ENCODE assay signal across 25 cellular contexts in the genomic region with DNA sequence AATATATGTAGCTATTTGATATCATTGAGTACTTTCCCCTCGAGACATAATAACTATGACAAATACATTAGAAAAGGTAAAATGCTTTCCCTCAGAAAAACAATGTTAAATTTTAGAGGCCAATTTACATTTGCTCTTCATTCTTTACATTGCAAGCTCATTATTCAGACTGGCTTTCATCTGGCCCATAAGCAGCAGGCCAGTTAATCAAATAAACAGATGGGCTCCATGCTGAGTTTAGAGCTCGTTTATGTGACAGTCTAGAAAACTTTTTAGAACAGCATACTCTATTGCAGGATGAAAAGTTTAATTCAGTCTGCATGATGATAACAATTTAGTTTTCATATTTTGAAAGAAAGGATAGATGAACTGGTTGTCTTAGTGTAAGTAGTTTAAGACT.
DNase-seq lines count a peak whose midpoint lies in the region; ATAC-seq and TF ChIP-seq lines count a peak whose summit lies in the region.
"Had no signal": no experiment of that assay in that cellular context is flagged by ENCODE, and none has a peak within 500 bp of the region (broad histone marks: within the 10 kb centered on the region; RNA-seq: fewer than 3 reads in every experiment).

No MANE protein-coding gene starts in this region.

- no peaks in the 10 kb centered on the region for H3K27me3 ChIP-seq in stomach
- H3K27me3 ChIP-seq: BLaER1 treated with 17β-estradiol and CSF1 and Interleukin-3, amounts not matched to agents 10 nM and 100 nM; right atrium auricular region; thyroid gland; uterus had no signal

- peaks cover 10 to 63% (median 41%) of the 10 kb centered on the region in 4 donors for H3K36me3 ChIP-seq in stomach
- H3K36me3 ChIP-seq: BLaER1 treated with 17β-estradiol and CSF1 and Interleukin-3, amounts not matched to agents 10 nM and 100 nM had no signal

- WGBS in stomach, 5 donors: 25 to 52% (median 47%) methylated on average over 2 of the region's 2 CpGs

- ATAC-seq in GM21529 (IDR thresholded peaks at IDR 0.05; ENCODE audit: unreplicated experiment) (no peak), Right ventricle myocardium superior (ENCODE audit: poor library complexity) (no peak)
- ATAC-seq: activated CD8-positive, alpha-beta memory T cell treated with anti-CD3 and anti-CD28 coated beads, Interleukin-2, amount 10 ng/mL, durations not matched to agents 7 days and 5 days; activated T-cell treated with anti-CD3 and anti-CD28 coated beads, Interleukin-2, amount 50 U/mL, for 4 hours; stimulated activated naive CD8-positive, alpha-beta T cell treated with anti-CD3 and anti-CD28 coated beads, Interleukin-15, amount 100 ng/mL, for 72 hours had no signal

- intact Hi-C loops in Right ventricle myocardium superior (cut with DNase I) (no loop called here), stomach (cut with DNase I; ENCODE audit: low total_unique reads) (no loop called here)

- no peak overlapping the region for H3K27ac ChIP-seq in stomach
- H3K27ac ChIP-seq: BLaER1 treated with 17β-estradiol and CSF1 and Interleukin-3, amounts not matched to agents 10 nM and 100 nM; right atrium auricular region; thyroid gland; uterus had no signal

- peaks cover 0 to 11% (median 7%) of the 10 kb centered on the region in 4 donors for H3K4me1 ChIP-seq in stomach
- H3K4me1 ChIP-seq: BLaER1 treated with 17β-estradiol and CSF1 and Interleukin-3, amounts not matched to agents 10 nM and 100 nM; right atrium auricular region; uterus had no signal

- TF ChIP-seq CTCF in stomach (IDR thresholded peaks at IDR 0.05): no peak

- H3K9me3 ChIP-seq in stomach: no peaks in the 10 kb centered on the region
- H3K9me3 ChIP-seq: BLaER1 treated with 17β-estradiol and CSF1 and Interleukin-3, amounts not matched to agents 10 nM and 100 nM; right atrium auricular region; thyroid gland; uterus had no signal

- no peak overlapping the region for H3K4me3 ChIP-seq in stomach
- H3K4me3 ChIP-seq: BLaER1 treated with 17β-estradiol and CSF1 and Interleukin-3, amounts not matched to agents 10 nM and 100 nM; right atrium auricular region; thyroid gland; uterus had no signal

- peak; percentile 56 for DNase-seq in DMS 273 (lab: John Stamatoyannopoulos, UW; ENCODE audit: unreplicated experiment)
- DNase-seq in HCEC 1CT: peak; percentile 49
- peak; percentile 26 for DNase-seq in NCI-H748 treated with DMSO at 0.1 percent for 48 hours (lab: John Stamatoyannopoulos, UW)
- peak; percentile 54 for DNase-seq in fibroblast of peridontal ligament (ENCODE audit: extremely low read depth)
- DNase-seq in Right ventricle myocardium superior: no peak
- DNase-seq in stomach: no peak
- DNase-seq: activated CD4-positive, alpha-beta T cell treated with anti-CD3 and anti-CD28 coated beads, Interleukin-2, amount 50 U/mL, for 4 hours; activated CD8-positive, alpha-beta memory T cell treated with anti-CD3 and anti-CD28 coated beads, Interleukin-2, amount 10 ng/mL, durations not matched to agents 7 days and 5 days; activated T-cell treated with anti-CD3 and anti-CD28 coated beads, Interleukin-2, amount 50 U/mL, for 4 hours; caudate nucleus; DMS53; endodermal cell; GDM1; NCI-H2029; NCI-H2227 treated with DMSO at 0.1 percent for 48 hours; NCI-H526 treated with DMSO at 0.1 percent for 48 hours; posterior cingulate gyrus; small intestine; stimulated activated CD4-positive, alpha-beta T cell treated with anti-CD3 and anti-CD28 coated beads, Interleukin-1b, Interleukin-23, amount 100 ng/mL, for 48 hours; stimulated activated naive CD8-positive, alpha-beta T cell treated with anti-CD3 and anti-CD28 coated beads, Interleukin-15, amount 100 ng/mL, for 72 hours; thyroid gland; uterus had no signal

- TF ChIP-seq EP300 in stomach (IDR thresholded peaks at IDR 0.05): no peak

- TF ChIP-seq POLR2A in stomach (IDR thresholded peaks at IDR 0.05): no peak

Comparison
In these comparisons a context has a peak if more than half of its experiments do, and no peak if none do; other contexts are left out.
1. DNase-seq: peak in DMS 273 (single experiment), HCEC 1CT (single experiment), NCI-H748 treated with DMSO at 0.1 percent for 48 hours (single experiment) and fibroblast of peridontal ligament (single experiment); none in Right ventricle myocardium superior (single experiment) and stomach (single experiment).